1 cellular context compared by ENCODE assay signal in the genomic region with DNA sequence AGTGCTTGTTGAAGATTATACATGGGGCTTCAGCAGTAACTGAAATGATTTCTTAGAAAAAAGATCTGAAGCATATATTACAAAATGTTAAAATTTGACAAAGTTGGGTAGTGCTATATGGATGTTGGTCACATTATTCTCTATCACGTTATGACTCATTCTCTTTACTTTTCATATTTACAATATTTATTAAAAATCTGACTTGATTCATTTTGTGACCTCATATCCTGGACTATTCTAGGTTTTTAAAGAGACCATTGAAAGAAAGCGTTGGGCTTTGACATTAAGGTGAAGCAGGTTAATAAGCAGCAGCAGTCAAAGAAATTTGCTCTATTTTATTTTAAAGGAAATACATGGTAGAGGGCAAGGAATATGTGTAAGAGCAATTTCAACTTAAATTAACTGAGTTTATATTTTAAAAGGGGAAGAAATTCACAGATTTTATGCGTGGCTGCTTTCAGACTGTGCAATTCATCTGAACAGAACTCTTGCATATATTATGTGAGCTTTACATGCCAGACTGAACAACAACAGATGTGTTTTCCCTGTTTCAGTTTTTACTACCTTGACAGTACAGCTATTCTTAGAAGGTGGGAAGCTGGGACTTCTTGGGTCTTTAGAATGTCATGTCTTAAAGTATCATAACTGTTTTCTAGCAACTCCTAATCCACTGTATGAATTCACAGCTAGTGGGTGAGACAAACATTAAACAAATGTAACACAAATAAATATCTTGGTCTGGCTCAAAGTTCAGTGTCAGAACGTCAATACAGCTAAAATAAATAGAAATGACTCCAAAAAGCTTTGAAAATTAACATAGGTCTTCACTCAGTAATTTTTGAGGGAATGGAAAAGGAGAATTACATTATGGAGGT.
TF ChIP-seq lines count a peak whose summit lies in the region.

No MANE protein-coding gene starts in this region.

TF ChIP-seq in HepG2, 621 proteins besides CTCF, POLR2A, EP300 and RAD21 (continued from another document and continues in another):
- TF ChIP-seq, protein P1, sequence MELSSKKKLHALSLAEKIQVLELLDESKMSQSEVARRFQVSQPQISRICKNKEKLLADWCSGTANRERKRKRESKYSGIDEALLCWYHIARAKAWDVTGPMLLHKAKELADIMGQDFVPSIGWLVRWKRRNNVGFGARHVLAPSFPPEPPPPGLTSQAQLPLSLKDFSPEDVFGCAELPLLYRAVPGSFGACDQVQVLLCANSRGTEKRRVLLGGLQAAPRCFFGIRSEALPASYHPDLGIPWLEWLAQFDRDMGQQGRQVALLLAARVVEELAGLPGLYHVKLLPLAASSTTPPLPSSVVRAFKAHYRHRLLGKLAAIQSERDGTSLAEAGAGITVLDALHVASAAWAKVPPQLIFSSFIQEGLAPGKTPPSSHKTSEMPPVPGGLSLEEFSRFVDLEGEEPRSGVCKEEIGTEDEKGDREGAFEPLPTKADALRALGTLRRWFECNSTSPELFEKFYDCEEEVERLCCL (CRISPR knock-in tag; IDR thresholded peaks at IDR 0.05; ENCODE audit: borderline replicate concordance), result no peak
- no peak for TF ChIP-seq ZNF7 (CRISPR knock-in tag; IDR thresholded peaks at IDR 0.05)
- TF ChIP-seq SNAPC2 (CRISPR knock-in tag; IDR thresholded peaks at IDR 0.05), result no peak
- no peak for TF ChIP-seq ELF4 (CRISPR knock-in tag; IDR thresholded peaks at IDR 0.05; ENCODE audit: borderline replicate concordance)
- TF ChIP-seq ZNF335 (CRISPR knock-in tag; IDR thresholded peaks at IDR 0.05), result no peak
- no peak for TF ChIP-seq PTBP1 (IDR thresholded peaks at IDR 0.05; ENCODE audit: low read depth, low read length, poor library complexity, severe bottlenecking)
- TF ChIP-seq SNRNP70 (IDR thresholded peaks at IDR 0.05; ENCODE audit: low read depth, low read length), result no peak
- TF ChIP-seq ZNF598 (CRISPR knock-in tag; IDR thresholded peaks at IDR 0.05; ENCODE audit: borderline replicate concordance), result no peak
- TF ChIP-seq ZFP37 (CRISPR knock-in tag; IDR thresholded peaks at IDR 0.05; ENCODE audit: borderline replicate concordance), result no peak
- no peak for TF ChIP-seq NAIF1 (CRISPR knock-in tag; IDR thresholded peaks at IDR 0.05; ENCODE audit: borderline replicate concordance)
- TF ChIP-seq, protein P2, sequence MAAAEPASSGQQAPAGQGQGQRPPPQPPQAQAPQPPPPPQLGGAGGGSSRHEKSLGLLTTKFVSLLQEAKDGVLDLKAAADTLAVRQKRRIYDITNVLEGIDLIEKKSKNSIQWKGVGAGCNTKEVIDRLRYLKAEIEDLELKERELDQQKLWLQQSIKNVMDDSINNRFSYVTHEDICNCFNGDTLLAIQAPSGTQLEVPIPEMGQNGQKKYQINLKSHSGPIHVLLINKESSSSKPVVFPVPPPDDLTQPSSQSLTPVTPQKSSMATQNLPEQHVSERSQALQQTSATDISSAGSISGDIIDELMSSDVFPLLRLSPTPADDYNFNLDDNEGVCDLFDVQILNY (CRISPR knock-in tag; conservative IDR thresholded peaks at IDR 0.05), result no peak
- no peak for TF ChIP-seq NR1H2 (CRISPR knock-in tag; IDR thresholded peaks at IDR 0.05; ENCODE audit: borderline replicate concordance, low read depth)
- no peak for TF ChIP-seq ZNF451 (CRISPR knock-in tag; IDR thresholded peaks at IDR 0.05)
- no peak for TF ChIP-seq TEAD3 (CRISPR knock-in tag; optimal IDR thresholded peaks at IDR 0.05; ENCODE audit: borderline replicate concordance)
- no peak for TF ChIP-seq HNRNPUL1 (IDR thresholded peaks at IDR 0.05; ENCODE audit: low read depth, low read length)
- no peak for TF ChIP-seq ADNP (CRISPR knock-in tag; IDR thresholded peaks at IDR 0.05)
- no peak for TF ChIP-seq ZBTB21 (CRISPR knock-in tag; IDR thresholded peaks at IDR 0.05)
- TF ChIP-seq SAP130 (CRISPR knock-in tag; IDR thresholded peaks at IDR 0.05; ENCODE audit: low read depth), result peak; percentile 43; the same call in 1 of the 2 replicates
- no peak for TF ChIP-seq HHEX (CRISPR knock-in tag; IDR thresholded peaks at IDR 0.05)
- TF ChIP-seq, protein P3, sequence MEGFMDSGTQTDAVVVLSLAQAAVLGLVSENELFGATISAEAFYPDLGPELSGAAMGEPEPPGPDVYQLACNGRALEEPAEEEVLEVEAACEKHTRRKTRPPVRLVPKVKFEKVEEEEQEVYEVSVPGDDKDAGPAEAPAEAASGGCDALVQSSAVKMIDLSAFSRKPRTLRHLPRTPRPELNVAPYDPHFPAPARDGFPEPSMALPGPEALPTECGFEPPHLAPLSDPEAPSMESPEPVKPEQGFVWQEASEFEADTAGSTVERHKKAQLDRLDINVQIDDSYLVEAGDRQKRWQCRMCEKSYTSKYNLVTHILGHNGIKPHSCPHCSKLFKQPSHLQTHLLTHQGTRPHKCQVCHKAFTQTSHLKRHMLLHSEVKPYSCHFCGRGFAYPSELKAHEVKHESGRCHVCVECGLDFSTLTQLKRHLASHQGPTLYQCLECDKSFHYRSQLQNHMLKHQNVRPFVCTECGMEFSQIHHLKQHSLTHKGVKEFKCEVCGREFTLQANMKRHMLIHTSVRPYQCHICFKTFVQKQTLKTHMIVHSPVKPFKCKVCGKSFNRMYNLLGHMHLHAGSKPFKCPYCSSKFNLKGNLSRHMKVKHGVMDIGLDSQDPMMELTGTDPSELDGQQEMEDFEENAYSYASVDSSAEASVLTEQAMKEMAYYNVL (CRISPR knock-in tag; IDR thresholded peaks at IDR 0.05; ENCODE audit: borderline replicate concordance), result no peak
- TF ChIP-seq FOSL2 (CRISPR knock-in tag; IDR thresholded peaks at IDR 0.05), result no peak
- no peak for TF ChIP-seq KLF9 (CRISPR knock-in tag; IDR thresholded peaks at IDR 0.05; ENCODE audit: low read depth)
- no peak for TF ChIP-seq ZNF788 (CRISPR knock-in tag; IDR thresholded peaks at IDR 0.05; ENCODE audit: borderline replicate concordance)
- TF ChIP-seq ZSCAN29 (CRISPR knock-in tag; conservative IDR thresholded peaks at IDR 0.05), result no peak
- no peak for TF ChIP-seq POLR2AphosphoS5 (IDR thresholded peaks at IDR 0.05; ENCODE audit: low read depth, low read length)
- no peak for TF ChIP-seq PLRG1 (conservative IDR thresholded peaks at IDR 0.05)
- TF ChIP-seq, protein P4, sequence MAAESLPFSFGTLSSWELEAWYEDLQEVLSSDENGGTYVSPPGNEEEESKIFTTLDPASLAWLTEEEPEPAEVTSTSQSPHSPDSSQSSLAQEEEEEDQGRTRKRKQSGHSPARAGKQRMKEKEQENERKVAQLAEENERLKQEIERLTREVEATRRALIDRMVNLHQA (CRISPR knock-in tag; IDR thresholded peaks at IDR 0.05), result no peak
- TF ChIP-seq KLF13 (CRISPR knock-in tag; IDR thresholded peaks at IDR 0.05), result no peak
- no peak for TF ChIP-seq ARHGAP35 (CRISPR knock-in tag; IDR thresholded peaks at IDR 0.05; ENCODE audit: borderline replicate concordance)
- no peak for TF ChIP-seq BORCS8-MEF2B (CRISPR knock-in tag; IDR thresholded peaks at IDR 0.05)
- no peak for TF ChIP-seq ZNF761 (CRISPR knock-in tag; conservative IDR thresholded peaks at IDR 0.05)
- TF ChIP-seq TGIF2 (CRISPR knock-in tag; IDR thresholded peaks at IDR 0.05), result no peak
- TF ChIP-seq CHD4 (IDR thresholded peaks at IDR 0.05; ENCODE audit: borderline replicate concordance, low read length), result no peak
- no peak for TF ChIP-seq XBP1 (CRISPR knock-in tag; IDR thresholded peaks at IDR 0.05)
- no peak for TF ChIP-seq ZNF652 (CRISPR knock-in tag; IDR thresholded peaks at IDR 0.05; ENCODE audit: borderline replicate concordance, low read depth)
- no peak for TF ChIP-seq KDM3A (CRISPR knock-in tag; IDR thresholded peaks at IDR 0.05; ENCODE audit: low read depth)
- TF ChIP-seq, protein P5, sequence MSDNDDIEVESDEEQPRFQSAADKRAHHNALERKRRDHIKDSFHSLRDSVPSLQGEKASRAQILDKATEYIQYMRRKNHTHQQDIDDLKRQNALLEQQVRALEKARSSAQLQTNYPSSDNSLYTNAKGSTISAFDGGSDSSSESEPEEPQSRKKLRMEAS (IDR thresholded peaks at IDR 0.05), result no peak
- TF ChIP-seq, protein P6, sequence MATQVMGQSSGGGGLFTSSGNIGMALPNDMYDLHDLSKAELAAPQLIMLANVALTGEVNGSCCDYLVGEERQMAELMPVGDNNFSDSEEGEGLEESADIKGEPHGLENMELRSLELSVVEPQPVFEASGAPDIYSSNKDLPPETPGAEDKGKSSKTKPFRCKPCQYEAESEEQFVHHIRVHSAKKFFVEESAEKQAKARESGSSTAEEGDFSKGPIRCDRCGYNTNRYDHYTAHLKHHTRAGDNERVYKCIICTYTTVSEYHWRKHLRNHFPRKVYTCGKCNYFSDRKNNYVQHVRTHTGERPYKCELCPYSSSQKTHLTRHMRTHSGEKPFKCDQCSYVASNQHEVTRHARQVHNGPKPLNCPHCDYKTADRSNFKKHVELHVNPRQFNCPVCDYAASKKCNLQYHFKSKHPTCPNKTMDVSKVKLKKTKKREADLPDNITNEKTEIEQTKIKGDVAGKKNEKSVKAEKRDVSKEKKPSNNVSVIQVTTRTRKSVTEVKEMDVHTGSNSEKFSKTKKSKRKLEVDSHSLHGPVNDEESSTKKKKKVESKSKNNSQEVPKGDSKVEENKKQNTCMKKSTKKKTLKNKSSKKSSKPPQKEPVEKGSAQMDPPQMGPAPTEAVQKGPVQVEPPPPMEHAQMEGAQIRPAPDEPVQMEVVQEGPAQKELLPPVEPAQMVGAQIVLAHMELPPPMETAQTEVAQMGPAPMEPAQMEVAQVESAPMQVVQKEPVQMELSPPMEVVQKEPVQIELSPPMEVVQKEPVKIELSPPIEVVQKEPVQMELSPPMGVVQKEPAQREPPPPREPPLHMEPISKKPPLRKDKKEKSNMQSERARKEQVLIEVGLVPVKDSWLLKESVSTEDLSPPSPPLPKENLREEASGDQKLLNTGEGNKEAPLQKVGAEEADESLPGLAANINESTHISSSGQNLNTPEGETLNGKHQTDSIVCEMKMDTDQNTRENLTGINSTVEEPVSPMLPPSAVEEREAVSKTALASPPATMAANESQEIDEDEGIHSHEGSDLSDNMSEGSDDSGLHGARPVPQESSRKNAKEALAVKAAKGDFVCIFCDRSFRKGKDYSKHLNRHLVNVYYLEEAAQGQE (IDR thresholded peaks at IDR 0.05; ENCODE audit: borderline replicate concordance in 1 of 2, low read depth in 1 of 2, low read length in 2 of 2), result no peak
- TF ChIP-seq, protein P7, sequence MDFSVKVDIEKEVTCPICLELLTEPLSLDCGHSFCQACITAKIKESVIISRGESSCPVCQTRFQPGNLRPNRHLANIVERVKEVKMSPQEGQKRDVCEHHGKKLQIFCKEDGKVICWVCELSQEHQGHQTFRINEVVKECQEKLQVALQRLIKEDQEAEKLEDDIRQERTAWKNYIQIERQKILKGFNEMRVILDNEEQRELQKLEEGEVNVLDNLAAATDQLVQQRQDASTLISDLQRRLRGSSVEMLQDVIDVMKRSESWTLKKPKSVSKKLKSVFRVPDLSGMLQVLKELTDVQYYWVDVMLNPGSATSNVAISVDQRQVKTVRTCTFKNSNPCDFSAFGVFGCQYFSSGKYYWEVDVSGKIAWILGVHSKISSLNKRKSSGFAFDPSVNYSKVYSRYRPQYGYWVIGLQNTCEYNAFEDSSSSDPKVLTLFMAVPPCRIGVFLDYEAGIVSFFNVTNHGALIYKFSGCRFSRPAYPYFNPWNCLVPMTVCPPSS (IDR thresholded peaks at IDR 0.05), result no peak
- TF ChIP-seq POLR2AphosphoS2 (IDR thresholded peaks at IDR 0.05; ENCODE audit: low read depth, low read length), result no peak
- no peak for TF ChIP-seq ZNF607 (CRISPR knock-in tag; IDR thresholded peaks at IDR 0.05; ENCODE audit: borderline replicate concordance)
- no peak for TF ChIP-seq ZMYM4 (CRISPR knock-in tag; IDR thresholded peaks at IDR 0.05)
- TF ChIP-seq, protein P8, sequence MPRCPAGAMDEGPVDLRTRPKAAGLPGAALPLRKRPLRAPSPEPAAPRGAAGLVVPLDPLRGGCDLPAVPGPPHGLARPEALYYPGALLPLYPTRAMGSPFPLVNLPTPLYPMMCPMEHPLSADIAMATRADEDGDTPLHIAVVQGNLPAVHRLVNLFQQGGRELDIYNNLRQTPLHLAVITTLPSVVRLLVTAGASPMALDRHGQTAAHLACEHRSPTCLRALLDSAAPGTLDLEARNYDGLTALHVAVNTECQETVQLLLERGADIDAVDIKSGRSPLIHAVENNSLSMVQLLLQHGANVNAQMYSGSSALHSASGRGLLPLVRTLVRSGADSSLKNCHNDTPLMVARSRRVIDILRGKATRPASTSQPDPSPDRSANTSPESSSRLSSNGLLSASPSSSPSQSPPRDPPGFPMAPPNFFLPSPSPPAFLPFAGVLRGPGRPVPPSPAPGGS (CRISPR knock-in tag; IDR thresholded peaks at IDR 0.05), result no peak
- TF ChIP-seq GPN1 (CRISPR knock-in tag; IDR thresholded peaks at IDR 0.05; ENCODE audit: borderline replicate concordance), result no peak
- no peak for TF ChIP-seq ZNF703 (CRISPR knock-in tag; IDR thresholded peaks at IDR 0.05; ENCODE audit: borderline replicate concordance)
- no peak for TF ChIP-seq ZMYM2 (CRISPR knock-in tag; IDR thresholded peaks at IDR 0.05)
- TF ChIP-seq, protein P9, sequence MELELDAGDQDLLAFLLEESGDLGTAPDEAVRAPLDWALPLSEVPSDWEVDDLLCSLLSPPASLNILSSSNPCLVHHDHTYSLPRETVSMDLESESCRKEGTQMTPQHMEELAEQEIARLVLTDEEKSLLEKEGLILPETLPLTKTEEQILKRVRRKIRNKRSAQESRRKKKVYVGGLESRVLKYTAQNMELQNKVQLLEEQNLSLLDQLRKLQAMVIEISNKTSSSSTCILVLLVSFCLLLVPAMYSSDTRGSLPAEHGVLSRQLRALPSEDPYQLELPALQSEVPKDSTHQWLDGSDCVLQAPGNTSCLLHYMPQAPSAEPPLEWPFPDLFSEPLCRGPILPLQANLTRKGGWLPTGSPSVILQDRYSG (CRISPR knock-in tag; IDR thresholded peaks at IDR 0.05), result no peak
- no peak; the same call in 1 of the 2 replicates for TF ChIP-seq TARDBP (CRISPR knock-in tag; IDR thresholded peaks at IDR 0.05)
- no peak for TF ChIP-seq RXRA (CRISPR knock-in tag; IDR thresholded peaks at IDR 0.05)
- no peak for TF ChIP-seq ZNF674 (CRISPR knock-in tag; IDR thresholded peaks at IDR 0.05; ENCODE audit: low read depth)
- TF ChIP-seq ZSCAN12 (CRISPR knock-in tag; IDR thresholded peaks at IDR 0.05), result no peak
- TF ChIP-seq ASH2L (IDR thresholded peaks at IDR 0.05; ENCODE audit: insufficient read length, low read depth, low read length), result peak; percentile 35
- peak; percentile 71 for TF ChIP-seq GATAD2A (CRISPR knock-in tag; IDR thresholded peaks at IDR 0.05)
- TF ChIP-seq IRF2 (CRISPR knock-in tag; IDR thresholded peaks at IDR 0.05), result no peak
- TF ChIP-seq WIZ (CRISPR knock-in tag; IDR thresholded peaks at IDR 0.05), result no peak
- TF ChIP-seq, protein P10, sequence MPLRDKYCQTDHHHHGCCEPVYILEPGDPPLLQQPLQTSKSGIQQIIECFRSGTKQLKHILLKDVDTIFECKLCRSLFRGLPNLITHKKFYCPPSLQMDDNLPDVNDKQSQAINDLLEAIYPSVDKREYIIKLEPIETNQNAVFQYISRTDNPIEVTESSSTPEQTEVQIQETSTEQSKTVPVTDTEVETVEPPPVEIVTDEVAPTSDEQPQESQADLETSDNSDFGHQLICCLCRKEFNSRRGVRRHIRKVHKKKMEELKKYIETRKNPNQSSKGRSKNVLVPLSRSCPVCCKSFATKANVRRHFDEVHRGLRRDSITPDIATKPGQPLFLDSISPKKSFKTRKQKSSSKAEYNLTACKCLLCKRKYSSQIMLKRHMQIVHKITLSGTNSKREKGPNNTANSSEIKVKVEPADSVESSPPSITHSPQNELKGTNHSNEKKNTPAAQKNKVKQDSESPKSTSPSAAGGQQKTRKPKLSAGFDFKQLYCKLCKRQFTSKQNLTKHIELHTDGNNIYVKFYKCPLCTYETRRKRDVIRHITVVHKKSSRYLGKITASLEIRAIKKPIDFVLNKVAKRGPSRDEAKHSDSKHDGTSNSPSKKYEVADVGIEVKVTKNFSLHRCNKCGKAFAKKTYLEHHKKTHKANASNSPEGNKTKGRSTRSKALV (CRISPR knock-in tag; IDR thresholded peaks at IDR 0.05), result no peak; the same call in 1 of the 2 replicates
- no peak for TF ChIP-seq YY1 (IDR thresholded peaks at IDR 0.05; ENCODE audit: insufficient read depth, insufficient replicate concordance, low read depth, low read length)
- peak; percentile 51; the same call in 1 of the 2 replicates for TF ChIP-seq NCOR1 (IDR thresholded peaks at IDR 0.05; ENCODE audit: borderline replicate concordance, low read length)
